Comparison of ENCODE assay signal across 17 cellular contexts in the genomic region with DNA sequence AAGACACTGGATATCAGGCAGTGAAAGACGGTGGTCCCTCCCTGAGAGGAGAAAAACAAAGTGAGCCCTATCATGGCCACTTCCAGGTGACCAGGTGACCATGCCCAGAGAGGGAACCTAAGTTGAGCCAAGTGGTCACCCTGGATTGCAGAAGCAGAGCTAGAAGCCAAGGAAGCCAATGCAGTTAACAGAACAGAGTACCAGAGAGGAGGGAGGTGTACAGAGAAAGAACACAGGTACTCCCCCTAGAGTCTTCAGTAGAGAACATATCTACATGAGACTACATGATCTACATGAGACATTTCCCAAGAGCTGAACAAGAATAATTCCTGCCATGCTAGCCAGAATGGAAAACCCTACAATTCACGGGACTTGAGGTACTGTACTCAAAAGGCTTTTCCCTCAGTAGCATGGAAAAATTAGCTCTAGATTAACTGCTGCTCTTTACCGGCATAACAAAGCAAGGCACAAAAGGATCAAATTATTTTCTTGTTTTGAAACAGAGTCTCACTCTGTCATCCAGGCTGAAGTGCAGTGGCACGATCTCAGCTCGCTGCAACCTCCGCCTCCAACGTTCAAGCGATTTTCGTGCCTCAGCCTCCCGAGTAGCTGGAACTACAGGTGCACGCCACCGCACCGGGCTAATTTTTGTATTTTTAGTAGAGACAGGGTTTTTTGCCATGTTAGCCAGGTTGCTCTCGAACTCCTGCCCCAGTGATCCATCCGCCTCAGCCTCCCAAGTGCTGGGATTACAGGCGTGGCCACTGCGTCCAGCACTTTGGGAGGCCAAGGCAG. TPM values are rescaled to one million over a fixed set of nuclear protein-coding genes. Genes with fewer than 3 reads are reported as not detected.
DNase-seq lines count a peak whose midpoint lies in the region; ATAC-seq and TF ChIP-seq lines count a peak whose summit lies in the region.
"Had no signal": no experiment of that assay in that cellular context is flagged by ENCODE, and none has a peak within 500 bp of the region (broad histone marks: within the 10 kb centered on the region; RNA-seq: fewer than 3 reads in every experiment).

No MANE protein-coding gene starts in this region.

- H3K9me3 ChIP-seq in OCI-LY7 (ENCODE audit: low read length) (no peaks in the 10 kb centered on the region), osteoblast (ENCODE audit: low read depth, low read length) (no peaks in the 10 kb centered on the region)
- H3K9me3 ChIP-seq: right lobe of liver had no signal

- H3K4me1 ChIP-seq in OCI-LY7 (ENCODE audit: insufficient read depth, low read length, poor library complexity, severe bottlenecking) (no peaks in the 10 kb centered on the region), osteoblast (ENCODE audit: insufficient read depth, low read length) (no peaks in the 10 kb centered on the region)

- H3K9me2 ChIP-seq in OCI-LY7 (ENCODE audit: insufficient read depth, low read length): no peaks in the 10 kb centered on the region

- ATAC-seq in left ventricle myocardium superior (peak; percentile 39), left cardiac atrium (no peak), GM18867 (IDR thresholded peaks at IDR 0.05; ENCODE audit: unreplicated experiment) (no peak), GM19023 (IDR thresholded peaks at IDR 0.05; ENCODE audit: unreplicated experiment) (no peak), HG03442 (IDR thresholded peaks at IDR 0.05; ENCODE audit: unreplicated experiment) (no peak)
- ATAC-seq: effector memory CD8-positive, alpha-beta T cell had no signal

- TF ChIP-seq CTCF in OCI-LY7 (conservative IDR thresholded peaks at IDR 0.05; ENCODE audit: low read length) (0 out of 2 replicates have a peak, but pooled peaks have one; percentile 24), epithelial cell of proximal tubule (conservative IDR thresholded peaks at IDR 0.05; ENCODE audit: low read depth, low read length) (peak; percentile 35), osteoblast (IDR thresholded peaks at IDR 0.05; ENCODE audit: extremely low read depth, low read depth, low read length) (no peak)

- H3K36me3 ChIP-seq in OCI-LY7 (ENCODE audit: insufficient read depth, low read length) (no peaks in the 10 kb centered on the region), osteoblast (ENCODE audit: insufficient read depth, low read length) (no peaks in the 10 kb centered on the region)
- H3K36me3 ChIP-seq: right lobe of liver had no signal

- H3K79me2 ChIP-seq in OCI-LY7 (ENCODE audit: insufficient read depth, low read depth, low read length) (peaks cover 6% of the 10 kb centered on the region; the same call in 1 of the 2 replicates), osteoblast (ENCODE audit: insufficient read depth, low read length) (peaks cover 82% of the 10 kb centered on the region)

- H2AFZ ChIP-seq in OCI-LY7 (ENCODE audit: low read length) (no peak overlapping the region), osteoblast (ENCODE audit: low read length) (no peak overlapping the region)

- H3K27me3 ChIP-seq in osteoblast (ENCODE audit: insufficient read depth, low read length): no peaks in the 10 kb centered on the region
- H3K27me3 ChIP-seq: right lobe of liver had no signal

- intact Hi-C loops in left ventricle myocardium superior (cut with micrococcal nuclease) (no loop called here), left cardiac atrium (cut with DNase I) (no loop called here), OCI-LY7 (cut with micrococcal nuclease; ENCODE audit: unreplicated experiment) (no loop called here)

- no peak overlapping the region for H3K4me2 ChIP-seq in OCI-LY7 (ENCODE audit: low read length)
- H3K4me2 ChIP-seq in osteoblast (ENCODE audit: insufficient read depth, low read length): no peak overlapping the region

- no TSS peak for BruUV-seq in OCI-LY7 (replicated peaks; lab: Mats Ljungman, UMichigan)

- H4K20me1 ChIP-seq in OCI-LY7 (ENCODE audit: insufficient read depth, low read length): peaks cover 16% of the 10 kb centered on the region; the same call in 1 of the 2 replicates
- peaks cover 55% of the 10 kb centered on the region for H4K20me1 ChIP-seq in osteoblast (ENCODE audit: insufficient read depth, low read length)

- POLR2A ChIA-PET in OCI-LY7 (lab: Charles Lee): interaction anchor here (0.6 to 1.4 kb wide), 5 partner anchors 10 to 496 kb away, joined by 3 to 5 read pairs (median 3); no protein-coding TSS in a partner anchor

- H3K27ac ChIP-seq in OCI-LY7 (ENCODE audit: low read depth, low read length, poor library complexity, severe bottlenecking): no peak overlapping the region
- no peak overlapping the region for H3K27ac ChIP-seq in osteoblast (ENCODE audit: low read depth, low read length)
- H3K27ac ChIP-seq: right lobe of liver had no signal

- H3K4me3 ChIP-seq in OCI-LY7 (ENCODE audit: low read depth, low read length, poor library complexity, severe bottlenecking) (no peak overlapping the region), epithelial cell of proximal tubule (ENCODE audit: low read depth, low read length) (no peak overlapping the region), osteoblast (ENCODE audit: insufficient read depth, low read length) (no peak overlapping the region)
- H3K4me3 ChIP-seq: right lobe of liver had no signal

- CTCF ChIA-PET in OCI-LY7 (lab: Charles Lee; ENCODE audit: unreplicated experiment): no interaction called here

- no peak for DNase-seq in left ventricle myocardium superior
- DNase-seq in left cardiac atrium: no peak
- no peak for DNase-seq in OCI-LY7 (ENCODE audit: low spot score)
- DNase-seq in epithelial cell of proximal tubule (ENCODE audit: low read depth): no peak
- no peak for DNase-seq in osteoblast (ENCODE audit: insufficient read length, low spot score, missing footprints)
- DNase-seq: activated CD4-positive, alpha-beta T cell treated with anti-CD3 and anti-CD28 coated beads for 4 hours; activated T-cell treated with anti-CD3 and anti-CD28 coated beads for 4 hours; effector memory CD8-positive, alpha-beta T cell; mesenchymal stem cell; NCI-H1436 treated with DMSO at 0.1 percent for 48 hours; NCI-H446 treated with DMSO at 0.1 percent for 48 hours; right lobe of liver; stimulated activated CD4-positive, alpha-beta T cell treated with anti-CD3 and anti-CD28 coated beads, Interleukin-2, amount 100 ng/mL, for 24 hours; T-helper 2 cell had no signal

RNA-seq across cellular contexts. Expression of gene ROCK2, which starts 23.5 kb away (rescaled TPM):
- 34.2 TPM for total RNA-seq in left ventricle myocardium superior
- 10 to 100 TPM; 41.1 to 47.6 TPM for total RNA-seq in left cardiac atrium
- total RNA-seq in OCI-LY7 (2014; rRNA removed; shearing (Covaris generic)): 12.4 and 15.5 TPM in 2 replicates
- 21.0 and 23.4 TPM in 2 replicates for total RNA-seq in OCI-LY7 (2022)
- 19.8 and 22.2 TPM in 2 replicates for total RNA-seq in epithelial cell of proximal tubule
- total RNA-seq in osteoblast: 55.1 and 59.7 TPM in 2 replicates
